In genomic region chr13:79393564-79394249, GRCh38 we compare ENCODE assay signal across 1 cellular context.
TF ChIP-seq lines count a peak whose summit lies in the region.

No MANE protein-coding gene starts in this region.

TF ChIP-seq in HepG2, 621 proteins besides CTCF, POLR2A, EP300 and RAD21 (continued from another document and continues in another):
- TF ChIP-seq USF2 (IDR thresholded peaks at IDR 0.05; ENCODE audit: low read depth, low read length) (peak; percentile 86), USF2 (CRISPR knock-in tag; IDR thresholded peaks at IDR 0.05; ENCODE audit: borderline replicate concordance) (peak; percentile 85; the same call in 1 of the 2 replicates), KDM5A (IDR thresholded peaks at IDR 0.05; ENCODE audit: borderline replicate concordance, low read length) (no peak), PITX1 (CRISPR knock-in tag; IDR thresholded peaks at IDR 0.05) (peak; percentile 49), HNF1B (CRISPR knock-in tag; IDR thresholded peaks at IDR 0.05) (no peak), FOXP1 (IDR thresholded peaks at IDR 0.05) (no peak), FOXP1 (CRISPR knock-in tag; IDR thresholded peaks at IDR 0.05) (peak; percentile 29; the same call in 1 of the 2 replicates), FOXC1 (CRISPR knock-in tag; IDR thresholded peaks at IDR 0.05; ENCODE audit: borderline replicate concordance) (0 out of 2 replicates have a peak, but pooled peaks have one; percentile 44), ZNF609 (CRISPR knock-in tag; IDR thresholded peaks at IDR 0.05; ENCODE audit: borderline replicate concordance) (peak; percentile 37; the same call in 1 of the 2 replicates), HMGA1 (CRISPR knock-in tag; conservative IDR thresholded peaks at IDR 0.05) (no peak), ARID5B (CRISPR knock-in tag; IDR thresholded peaks at IDR 0.05) (peak; percentile 87), KLF15 (CRISPR knock-in tag; IDR thresholded peaks at IDR 0.05; ENCODE audit: borderline replicate concordance) (no peak), RXRB (CRISPR knock-in tag; IDR thresholded peaks at IDR 0.05; ENCODE audit: borderline replicate concordance) (peak; percentile 62; the same call in 1 of the 2 replicates), ZNF232 (CRISPR knock-in tag; IDR thresholded peaks at IDR 0.05; ENCODE audit: borderline replicate concordance) (peak; percentile 13; the same call in 1 of the 2 replicates), ZNF503 (CRISPR knock-in tag; IDR thresholded peaks at IDR 0.05) (0 out of 2 replicates have a peak, but pooled peaks have one; percentile 26), PHB2 (IDR thresholded peaks at IDR 0.05; ENCODE audit: partially characterized antibody) (no peak), GATAD1 (CRISPR knock-in tag; IDR thresholded peaks at IDR 0.05) (peak; percentile 29; the same call in 1 of the 2 replicates), PHF20 (CRISPR knock-in tag; IDR thresholded peaks at IDR 0.05) (peak; percentile 50), ZNF770 (CRISPR knock-in tag; IDR thresholded peaks at IDR 0.05) (0 out of 2 replicates have a peak, but pooled peaks have one; percentile 1), ZNF430 (CRISPR knock-in tag; IDR thresholded peaks at IDR 0.05) (peak; percentile 80), RARA (CRISPR knock-in tag; IDR thresholded peaks at IDR 0.05) (peak; percentile 70), ZFP36 (IDR thresholded peaks at IDR 0.05; ENCODE audit: borderline replicate concordance, low read depth, low read length, partially characterized antibody) (peak; percentile 56), RBM22 (optimal IDR thresholded peaks at IDR 0.05; ENCODE audit: low read length) (peak; percentile 49), TFDP2 (CRISPR knock-in tag; IDR thresholded peaks at IDR 0.05) (peak; percentile 43; the same call in 1 of the 2 replicates), NFIC (IDR thresholded peaks at IDR 0.05; ENCODE audit: low read length) (peak; percentile 43; the same call in 1 of the 2 replicates), MEF2D (CRISPR knock-in tag; IDR thresholded peaks at IDR 0.05) (0 out of 2 replicates have a peak, but pooled peaks have one; percentile 15), SSRP1 (CRISPR knock-in tag; IDR thresholded peaks at IDR 0.05) (0 out of 2 replicates have a peak, but pooled peaks have one; percentile 13), MYPOP (CRISPR knock-in tag; IDR thresholded peaks at IDR 0.05) (no peak), RXRA (CRISPR knock-in tag; IDR thresholded peaks at IDR 0.05) (0 out of 2 replicates have a peak, but pooled peaks have one; percentile 29), SIN3A (IDR thresholded peaks at IDR 0.05; ENCODE audit: borderline replicate concordance, low read depth, low read length) (peak; percentile 45; the same call in 1 of the 2 replicates), U2AF1 (optimal IDR thresholded peaks at IDR 0.05; ENCODE audit: low read depth, low read length) (no peak), MXI1 (IDR thresholded peaks at IDR 0.05; ENCODE audit: borderline replicate concordance, low read depth, low read length) (peak; percentile 72; the same call in 1 of the 3 replicates), ZNF574 (CRISPR knock-in tag; IDR thresholded peaks at IDR 0.05) (peak; percentile 33; the same call in 1 of the 2 replicates), TOPORS (CRISPR knock-in tag; IDR thresholded peaks at IDR 0.05) (0 out of 2 replicates have a peak, but pooled peaks have one; percentile 40), THAP11 (CRISPR knock-in tag; IDR thresholded peaks at IDR 0.05) (peak; percentile 51)
